In genomic region chrX:132092439-132093065, GRCh38 we compare ENCODE assay signal across 8 cellular contexts. TPM values are rescaled to one million over a fixed set of nuclear protein-coding genes. Genes with fewer than 3 reads are reported as not detected.
DNase-seq lines count a peak whose midpoint lies in the region; ATAC-seq and TF ChIP-seq lines count a peak whose summit lies in the region.

No MANE protein-coding gene starts in this region.

- no peak overlapping the region for H3K4me3 ChIP-seq in naive thymus-derived CD4-positive, alpha-beta T cell (ENCODE audit: low read length)

- no peak overlapping the region for H3K27ac Mint-ChIP-seq in activated CD8-positive, alpha-beta T cell treated with anti-CD3 and anti-CD28 coated beads for 36 hours
- no peak overlapping the region for H3K27ac Mint-ChIP-seq in naive thymus-derived CD4-positive, alpha-beta T cell

- CTCF ChIA-PET in activated CD8-positive, alpha-beta T cell treated with anti-CD3 and anti-CD28 coated beads for 36 hours (lab: Charles Lee): interaction anchor here (0.7 to 2.8 kb wide), 20 partner anchors 10 to 531 kb away, joined by 3 to 28 read pairs (median 4); partner anchors contain the start of gene RAP2C
- CTCF ChIA-PET in naive thymus-derived CD4-positive, alpha-beta T cell (lab: Charles Lee): interaction anchor here (0.6 to 2.6 kb wide), 6 partner anchors 9 to 539 kb away, joined by 3 to 20 read pairs (median 3); partner anchors contain the start of gene RAP2C

- peak; percentile 78 for ATAC-seq in GM18519 (IDR thresholded peaks at IDR 0.05; ENCODE audit: low FRiP score, unreplicated experiment)
- peak; percentile 80 for ATAC-seq in HG03175 (IDR thresholded peaks at IDR 0.05; ENCODE audit: unreplicated experiment)
- peak; percentile 94 for ATAC-seq in activated CD8-positive, alpha-beta T cell treated with anti-CD3 and anti-CD28 coated beads for 36 hours
- ATAC-seq in naive thymus-derived CD4-positive, alpha-beta T cell: peak; percentile 83

- H3K9me3 ChIP-seq in naive thymus-derived CD4-positive, alpha-beta T cell (ENCODE audit: control insufficient read depth in 2 of 3, low read length in 3 of 3): no peaks in the 10 kb centered on the region

- no peaks in the 10 kb centered on the region for H3K9me3 Mint-ChIP-seq in activated CD8-positive, alpha-beta T cell treated with anti-CD3 and anti-CD28 coated beads for 36 hours
- no peaks in the 10 kb centered on the region for H3K9me3 Mint-ChIP-seq in naive thymus-derived CD4-positive, alpha-beta T cell

- no peaks in the 10 kb centered on the region for H3K27me3 ChIP-seq in naive thymus-derived CD4-positive, alpha-beta T cell (ENCODE audit: control insufficient read depth in 2 of 2, insufficient read depth in 2 of 2, low read length in 2 of 2)

- H3K36me3 ChIP-seq in naive thymus-derived CD4-positive, alpha-beta T cell (ENCODE audit: control insufficient read depth in 2 of 3, insufficient read depth in 3 of 3, low read length in 3 of 3): no peaks in the 10 kb centered on the region

- POLR2A ChIA-PET in activated CD8-positive, alpha-beta T cell treated with anti-CD3 and anti-CD28 coated beads for 36 hours (lab: Charles Lee): interaction anchor here (0.5 kb wide), 1 partner anchor 36 kb away, joined by 3 read pairs; no protein-coding TSS in a partner anchor
- POLR2A ChIA-PET in naive thymus-derived CD4-positive, alpha-beta T cell (lab: Charles Lee): interaction anchor here (1.0 to 1.1 kb wide), 2 partner anchors 126 to 127 kb away, joined by 3 read pairs; partner anchors contain the start of gene RAP2C

- no peak overlapping the region for H3K27ac ChIP-seq in naive thymus-derived CD4-positive, alpha-beta T cell (ENCODE audit: low read depth, low read length)
- no peak overlapping the region for H3K27ac ChIP-seq in substantia nigra (ENCODE audit: low read depth, low read length, poor library complexity, severe bottlenecking)

- peak; percentile 69 for TF ChIP-seq CTCF in activated CD8-positive, alpha-beta T cell treated with anti-CD3 and anti-CD28 coated beads for 36 hours (IDR thresholded peaks at IDR 0.05)

- H3K4me1 Mint-ChIP-seq in activated CD8-positive, alpha-beta T cell treated with anti-CD3 and anti-CD28 coated beads for 36 hours (ENCODE audit: low read depth): peaks cover 6% of the 10 kb centered on the region
- H3K4me1 Mint-ChIP-seq in naive thymus-derived CD4-positive, alpha-beta T cell: peaks cover 0 to 11% (median 7%) of the 10 kb centered on the region in 7 donors

- intact Hi-C loops in activated CD8-positive, alpha-beta T cell treated with anti-CD3 and anti-CD28 coated beads for 36 hours (cut with micrococcal nuclease): loop anchor here (2.0 to 10.0 kb wide), 2 partner anchors 126 to 522 kb away; partner anchors contain the start of gene RAP2C
- intact Hi-C loops in naive thymus-derived CD4-positive, alpha-beta T cell (cut with micrococcal nuclease): loop anchor here (1.0 to 5.0 kb wide), 4 partner anchors 127 to 539 kb away; partner anchors contain the start of gene RAP2C (in 2 of the 2)

- DNase-seq in AG08395 (ENCODE audit: low spot score): peak; percentile 65
- DNase-seq in NCI-H510A treated with DMSO at 0.1 percent for 48 hours (lab: John Stamatoyannopoulos, UW): peak; percentile 72
- DNase-seq in activated CD8-positive, alpha-beta T cell treated with anti-CD3 and anti-CD28 coated beads for 36 hours: peak; percentile 74
- DNase-seq in epidermal melanocyte (ENCODE audit: insufficient read length, low spot score): peak; percentile 32
- DNase-seq in naive thymus-derived CD4-positive, alpha-beta T cell: peak; percentile 5 to 52 (median 33)
- peak in 30 of 49 donors; percentile 0 to 23 (median 3) for DNase-seq in substantia nigra (lab: John Stamatoyannopoulos, UW)

- no peak overlapping the region for H3K4me3 Mint-ChIP-seq in activated CD8-positive, alpha-beta T cell treated with anti-CD3 and anti-CD28 coated beads for 36 hours
- H3K4me3 Mint-ChIP-seq in naive thymus-derived CD4-positive, alpha-beta T cell: no peak overlapping the region

- H3K27me3 Mint-ChIP-seq in activated CD8-positive, alpha-beta T cell treated with anti-CD3 and anti-CD28 coated beads for 36 hours: no peaks in the 10 kb centered on the region
- peaks cover 0 to 7% (median 0%) of the 10 kb centered on the region in 5 donors for H3K27me3 Mint-ChIP-seq in naive thymus-derived CD4-positive, alpha-beta T cell

- no peaks in the 10 kb centered on the region for H3K4me1 ChIP-seq in naive thymus-derived CD4-positive, alpha-beta T cell (ENCODE audit: control insufficient read depth in 2 of 2, insufficient read depth in 2 of 2, low read length in 2 of 2)

- H3K36me3 Mint-ChIP-seq in activated CD8-positive, alpha-beta T cell treated with anti-CD3 and anti-CD28 coated beads for 36 hours (ENCODE audit: low read depth): no peaks in the 10 kb centered on the region
- H3K36me3 Mint-ChIP-seq in naive thymus-derived CD4-positive, alpha-beta T cell: no peaks in the 10 kb centered on the region

RNA-seq across cellular contexts. Expression of gene FRMD7, which starts 35.3 kb away (rescaled TPM):
- not detected for total RNA-seq in activated CD8-positive, alpha-beta T cell treated with anti-CD3 and anti-CD28 coated beads for 36 hours
- not detected for total RNA-seq in naive thymus-derived CD4-positive, alpha-beta T cell
- polyA plus RNA-seq in naive thymus-derived CD4-positive, alpha-beta T cell: not detected

Comparison
In these comparisons a context has a peak if more than half of its experiments do, and no peak if none do; other contexts are left out.
1. DNase-seq: peak in every context shown above with its lines; median percentile 74 in activated CD8-positive, alpha-beta T cell treated with anti-CD3 and anti-CD28 coated beads for 36 hours; 72 in NCI-H510A treated with DMSO at 0.1 percent for 48 hours; 65 in AG08395; 33 in naive thymus-derived CD4-positive, alpha-beta T cell; 32 in epidermal melanocyte; 3 in substantia nigra.